1 cellular context compared by ENCODE assay signal in the genomic region with DNA sequence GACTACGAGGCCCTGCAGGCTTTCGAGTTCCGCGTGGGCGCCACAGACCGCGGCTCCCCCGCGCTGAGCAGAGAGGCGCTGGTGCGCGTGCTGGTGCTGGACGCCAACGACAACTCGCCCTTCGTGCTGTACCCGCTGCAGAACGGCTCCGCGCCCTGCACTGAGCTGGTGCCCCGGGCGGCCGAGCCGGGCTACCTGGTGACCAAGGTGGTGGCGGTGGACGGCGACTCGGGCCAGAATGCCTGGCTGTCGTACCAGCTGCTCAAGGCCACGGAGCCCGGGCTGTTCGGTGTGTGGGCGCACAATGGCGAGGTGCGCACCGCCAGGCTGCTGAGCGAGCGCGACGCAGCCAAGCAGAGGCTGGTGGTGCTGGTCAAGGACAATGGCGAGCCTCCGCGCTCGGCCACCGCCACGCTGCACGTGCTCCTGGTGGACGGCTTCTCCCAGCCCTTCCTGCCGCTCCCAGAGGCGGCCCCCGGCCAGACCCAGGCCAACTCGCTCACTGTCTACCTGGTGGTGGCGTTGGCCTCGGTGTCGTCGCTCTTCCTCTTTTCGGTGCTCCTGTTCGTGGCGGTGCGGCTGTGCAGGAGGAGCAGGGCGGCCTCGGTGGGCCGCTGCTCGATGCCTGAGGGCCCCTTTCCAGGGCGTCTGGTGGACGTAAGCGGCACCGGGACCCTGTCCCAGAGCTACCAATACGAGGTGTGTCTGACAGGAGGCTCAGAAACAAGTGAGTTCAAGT. TPM values are rescaled to one million over a fixed set of nuclear protein-coding genes. Genes with fewer than 3 reads are reported as not detected.
"Had no signal": no experiment of that assay in that cellular context is flagged by ENCODE, and none has a peak within 500 bp of the region (broad histone marks: within the 10 kb centered on the region; RNA-seq: fewer than 3 reads in every experiment).

No MANE protein-coding gene starts in this region.

RNA-seq across cellular contexts. Expression of a gene that starts 6.7 kb away (rescaled TPM):
- total RNA-seq: HT-29 had no signal

RNA-seq across cellular contexts. Expression of a gene that starts 7.9 kb away (rescaled TPM):
- total RNA-seq: HT-29 had no signal
